Comparison of ENCODE assay signal across 1 cellular context in genomic region chr14:78356406-78356805, GRCh38.
TF ChIP-seq lines count a peak whose summit lies in the region.

No MANE protein-coding gene starts in this region.

TF ChIP-seq in GM23338, 12 proteins besides CTCF, POLR2A, EP300 and RAD21 (continued from another document):
- no peak for TF ChIP-seq NANOG (IDR thresholded peaks at IDR 0.05; ENCODE audit: borderline replicate concordance)
- TF ChIP-seq ZNF462 (CRISPR knock-in tag; IDR thresholded peaks at IDR 0.05) = no peak
- no peak for TF ChIP-seq POLR2AphosphoS5 (IDR thresholded peaks at IDR 0.05; ENCODE audit: low read depth)
